Comparison of ENCODE assay signal across 9 cellular contexts in the genomic region with DNA sequence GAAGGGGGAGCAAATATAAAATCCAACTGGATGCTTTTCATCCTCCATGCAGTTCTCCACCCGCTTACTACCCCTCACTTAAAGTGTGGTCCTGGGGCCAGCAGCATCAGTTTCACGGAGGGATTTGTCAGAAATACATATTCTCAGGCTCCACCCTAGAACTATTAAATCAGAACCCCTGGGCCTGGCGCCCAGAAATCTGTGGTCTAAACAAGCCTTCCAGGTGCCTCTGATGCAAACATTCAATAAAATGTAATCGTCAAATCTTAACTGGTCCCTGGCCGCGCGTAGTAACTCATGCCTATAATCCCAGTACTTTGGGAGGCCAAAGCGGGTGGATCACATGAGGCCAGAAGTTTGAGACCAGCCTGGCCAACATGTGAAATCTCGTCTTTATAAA. TPM values are rescaled to one million over a fixed set of nuclear protein-coding genes. Genes with fewer than 3 reads are reported as not detected.
DNase-seq lines count a peak whose midpoint lies in the region; ATAC-seq, FAIRE-seq and TF ChIP-seq lines count a peak whose summit lies in the region.
"Had no signal": no experiment of that assay in that cellular context is flagged by ENCODE, and none has a peak within 500 bp of the region (broad histone marks: within the 10 kb centered on the region; RNA-seq: fewer than 3 reads in every experiment).

No MANE protein-coding gene starts in this region.

- H3K27me3 Mint-ChIP-seq in central memory CD8-positive, alpha-beta T cell: no peaks in the 10 kb centered on the region
- no peaks in the 10 kb centered on the region for H3K27me3 Mint-ChIP-seq in natural killer cell treated with Interleukin-12 subunit alpha and Interleukin-12 subunit beta and Interleukin-15 and Interleukin-18, amount 100 ng/mL, for 72 hours

- DNase-seq in A549 (ENCODE audit: low read depth in 1 of 2, low spot score in 1 of 2) (no peak), HL-60 (ENCODE audit: low read depth in 1 of 2, low spot score in 1 of 2) (no peak), NOMO-1 treated with DMSO at 0.1 percent for 48 hours (lab: John Stamatoyannopoulos, UW; ENCODE audit: unreplicated experiment) (no peak), T-helper 9 cell (no peak)
- DNase-seq in central memory CD8-positive, alpha-beta T cell (ENCODE audit: low spot score in 2 of 2): no peak
- DNase-seq in natural killer cell treated with Interleukin-12 subunit alpha and Interleukin-12 subunit beta and Interleukin-15 and Interleukin-18, amount 100 ng/mL, for 72 hours (ENCODE audit: low spot score): no peak
- DNase-seq in stimulated activated CD4-positive, alpha-beta T cell treated with anti-CD3 and anti-CD28 coated beads, Interleukin-4, amount 100 ng/mL, for 24 hours: no peak
- DNase-seq: activated CD4-positive, CD25-positive, alpha-beta regulatory T cell treated with anti-CD3 and anti-CD28 coated beads, Interleukin-2, amount 50 U/mL, for 72 hours had no signal

- 89% methylated on average over 9 of the region's 9 CpGs for WGBS in A549 (ENCODE audit: missing lambda C conversion rate)

- H3K4me1 ChIP-seq in A549: peaks cover 39% of the 10 kb centered on the region

- H3K4me3 ChIP-seq in A549 (no peak overlapping the region; the same call in 2 of the 3 replicates), HL-60 (replicated peaks; ENCODE audit: insufficient read depth, low read length) (peak overlapping the region; percentile 13)

- H3K4me2 ChIP-seq in A549: peak overlapping the region; percentile 69

- POLR2A ChIA-PET in A549 (lab: Yijun Ruan, JAX): interaction anchor here (0.5 to 1.9 kb wide), 4 partner anchors 25 to 50 kb away, joined by 3 to 10 read pairs (median 4); a partner anchor contains a TSS

- H3K36me3 Mint-ChIP-seq in central memory CD8-positive, alpha-beta T cell (ENCODE audit: insufficient read depth): peaks cover 14% of the 10 kb centered on the region
- peaks cover 4% of the 10 kb centered on the region for H3K36me3 Mint-ChIP-seq in natural killer cell treated with Interleukin-12 subunit alpha and Interleukin-12 subunit beta and Interleukin-15 and Interleukin-18, amount 100 ng/mL, for 72 hours

- peaks cover 32% of the 10 kb centered on the region for H3K4me1 Mint-ChIP-seq in central memory CD8-positive, alpha-beta T cell
- H3K4me1 Mint-ChIP-seq in natural killer cell treated with Interleukin-12 subunit alpha and Interleukin-12 subunit beta and Interleukin-15 and Interleukin-18, amount 100 ng/mL, for 72 hours (ENCODE audit: low read depth in 2 of 2): peaks cover 47 to 53% of the 10 kb centered on the region in 2 donors

- H3K9me3 Mint-ChIP-seq in central memory CD8-positive, alpha-beta T cell: no peaks in the 10 kb centered on the region
- H3K9me3 Mint-ChIP-seq in natural killer cell treated with Interleukin-12 subunit alpha and Interleukin-12 subunit beta and Interleukin-15 and Interleukin-18, amount 100 ng/mL, for 72 hours: no peaks in the 10 kb centered on the region

- CTCF ChIA-PET in A549 (lab: Yijun Ruan, JAX): interaction anchor here (0.9 to 4.7 kb wide), 5 partner anchors 10 to 201 kb away, joined by 3 to 24 read pairs (median 4); a partner anchor contains a TSS

- TF ChIP-seq RAD21 in A549 (conservative IDR thresholded peaks at IDR 0.05 in 1 of 2, IDR thresholded peaks at IDR 0.05 in 1 of 2): no peak

- peak overlapping the region; percentile 68 for H3K4me3 Mint-ChIP-seq in central memory CD8-positive, alpha-beta T cell
- peak overlapping the region; percentile 84 for H3K4me3 Mint-ChIP-seq in natural killer cell treated with Interleukin-12 subunit alpha and Interleukin-12 subunit beta and Interleukin-15 and Interleukin-18, amount 100 ng/mL, for 72 hours

- no peak for TF ChIP-seq EP300 in A549 (IDR thresholded peaks at IDR 0.05)

- no peak for FAIRE-seq in A549 (lab: Jason Lieb, UNC)

- peak overlapping the region; percentile 90 for H3K27ac Mint-ChIP-seq in central memory CD8-positive, alpha-beta T cell (ENCODE audit: low read depth)
- H3K27ac Mint-ChIP-seq in natural killer cell treated with Interleukin-12 subunit alpha and Interleukin-12 subunit beta and Interleukin-15 and Interleukin-18, amount 100 ng/mL, for 72 hours: peak overlapping the region; percentile 92 to 93

- no peaks in the 10 kb centered on the region for H3K9me3 ChIP-seq in A549

- H3K27me3 ChIP-seq in HL-60 (ENCODE audit: insufficient read depth, poor library complexity, severe bottlenecking): no peaks in the 10 kb centered on the region

- ATAC-seq in A549 (peak in 1 of 2 experiments; percentile 10; a peak in 2 of 6 replicates), GM21447 (IDR thresholded peaks at IDR 0.05; ENCODE audit: unreplicated experiment) (no peak)
- no peak for ATAC-seq in central memory CD8-positive, alpha-beta T cell (replicated peaks; ENCODE audit: extremely low read depth, poor library complexity, severe bottlenecking)
- no peak for ATAC-seq in natural killer cell treated with Interleukin-12 subunit alpha and Interleukin-12 subunit beta and Interleukin-15 and Interleukin-18, amount 100 ng/mL, for 72 hours

- no peak for TF ChIP-seq CTCF in A549 (IDR thresholded peaks at IDR 0.05)
- no peak for TF ChIP-seq CTCF in HL-60 (IDR thresholded peaks at IDR 0.05; ENCODE audit: insufficient read depth, low read length)

- H3K27ac ChIP-seq in A549 (peak overlapping the region; percentile 79 to 83), HL-60 (replicated peaks) (peak overlapping the region; percentile 69)

- TF ChIP-seq POLR2A in A549 (IDR thresholded peaks at IDR 0.05; ENCODE audit: low read length): no peak

TF ChIP-seq in A549, 52 proteins besides CTCF, POLR2A, EP300 and RAD21:
- no peak for TF ChIP-seq EHMT2 (IDR thresholded peaks at IDR 0.05; ENCODE audit: low read depth)
- TF ChIP-seq CEBPB (IDR thresholded peaks at IDR 0.05): no peak
- TF ChIP-seq TFCP2L1 (CRISPR knock-in tag; IDR thresholded peaks at IDR 0.05): no peak
- no peak for TF ChIP-seq KDM5A (IDR thresholded peaks at IDR 0.05)
- TF ChIP-seq, protein P1, sequence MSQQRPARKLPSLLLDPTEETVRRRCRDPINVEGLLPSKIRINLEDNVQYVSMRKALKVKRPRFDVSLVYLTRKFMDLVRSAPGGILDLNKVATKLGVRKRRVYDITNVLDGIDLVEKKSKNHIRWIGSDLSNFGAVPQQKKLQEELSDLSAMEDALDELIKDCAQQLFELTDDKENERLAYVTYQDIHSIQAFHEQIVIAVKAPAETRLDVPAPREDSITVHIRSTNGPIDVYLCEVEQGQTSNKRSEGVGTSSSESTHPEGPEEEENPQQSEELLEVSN (IDR thresholded peaks at IDR 0.05; ENCODE audit: borderline replicate concordance, low read depth): no peak
- TF ChIP-seq HOXB5 (CRISPR knock-in tag; IDR thresholded peaks at IDR 0.05): no peak
- TF ChIP-seq, protein P2, sequence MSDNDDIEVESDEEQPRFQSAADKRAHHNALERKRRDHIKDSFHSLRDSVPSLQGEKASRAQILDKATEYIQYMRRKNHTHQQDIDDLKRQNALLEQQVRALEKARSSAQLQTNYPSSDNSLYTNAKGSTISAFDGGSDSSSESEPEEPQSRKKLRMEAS (IDR thresholded peaks at IDR 0.05): no peak
- TF ChIP-seq, protein P3, sequence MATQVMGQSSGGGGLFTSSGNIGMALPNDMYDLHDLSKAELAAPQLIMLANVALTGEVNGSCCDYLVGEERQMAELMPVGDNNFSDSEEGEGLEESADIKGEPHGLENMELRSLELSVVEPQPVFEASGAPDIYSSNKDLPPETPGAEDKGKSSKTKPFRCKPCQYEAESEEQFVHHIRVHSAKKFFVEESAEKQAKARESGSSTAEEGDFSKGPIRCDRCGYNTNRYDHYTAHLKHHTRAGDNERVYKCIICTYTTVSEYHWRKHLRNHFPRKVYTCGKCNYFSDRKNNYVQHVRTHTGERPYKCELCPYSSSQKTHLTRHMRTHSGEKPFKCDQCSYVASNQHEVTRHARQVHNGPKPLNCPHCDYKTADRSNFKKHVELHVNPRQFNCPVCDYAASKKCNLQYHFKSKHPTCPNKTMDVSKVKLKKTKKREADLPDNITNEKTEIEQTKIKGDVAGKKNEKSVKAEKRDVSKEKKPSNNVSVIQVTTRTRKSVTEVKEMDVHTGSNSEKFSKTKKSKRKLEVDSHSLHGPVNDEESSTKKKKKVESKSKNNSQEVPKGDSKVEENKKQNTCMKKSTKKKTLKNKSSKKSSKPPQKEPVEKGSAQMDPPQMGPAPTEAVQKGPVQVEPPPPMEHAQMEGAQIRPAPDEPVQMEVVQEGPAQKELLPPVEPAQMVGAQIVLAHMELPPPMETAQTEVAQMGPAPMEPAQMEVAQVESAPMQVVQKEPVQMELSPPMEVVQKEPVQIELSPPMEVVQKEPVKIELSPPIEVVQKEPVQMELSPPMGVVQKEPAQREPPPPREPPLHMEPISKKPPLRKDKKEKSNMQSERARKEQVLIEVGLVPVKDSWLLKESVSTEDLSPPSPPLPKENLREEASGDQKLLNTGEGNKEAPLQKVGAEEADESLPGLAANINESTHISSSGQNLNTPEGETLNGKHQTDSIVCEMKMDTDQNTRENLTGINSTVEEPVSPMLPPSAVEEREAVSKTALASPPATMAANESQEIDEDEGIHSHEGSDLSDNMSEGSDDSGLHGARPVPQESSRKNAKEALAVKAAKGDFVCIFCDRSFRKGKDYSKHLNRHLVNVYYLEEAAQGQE (IDR thresholded peaks at IDR 0.05): no peak
- TF ChIP-seq RNF2 (IDR thresholded peaks at IDR 0.05; ENCODE audit: borderline replicate concordance, low read depth): no peak
- TF ChIP-seq ZNF302 (CRISPR knock-in tag; IDR thresholded peaks at IDR 0.05): no peak
- TF ChIP-seq POLR2AphosphoS2 (conservative IDR thresholded peaks at IDR 0.05; ENCODE audit: low read length): no peak

RNA-seq across cellular contexts. Expression of a gene that starts 47.7 kb away (rescaled TPM):
- polyA plus RNA-seq in A549 (2011; rRNA removed) (8.3 and 10.5 TPM in 2 replicates), A549 (2017; fragmentation: RNase III; extraction: RNeasy Plus Mini Kit Qiagen cat#74134 plus additional on column Dnase treatment) (2.2 to 3.1 TPM (median 2.9 TPM) in 3 replicates)
- polyA plus RNA-seq in A549 (2012; cell fraction: cytosol; rRNA removed): 1.9 and 3.4 TPM in 2 replicates
- polyA plus RNA-seq in A549 (2012; cell fraction: nucleus; rRNA removed): 4.3 and 4.5 TPM in 2 replicates
- polyA minus RNA-seq in A549 (2011; rRNA and poly(A)+ RNA removed): 22.8 and 27.3 TPM in 2 replicates
- 100 to 1,000 TPM in 1 of 2 donors, 10 to 100 TPM in 1; 56.4 to 103 TPM for total RNA-seq in natural killer cell treated with Interleukin-12 subunit alpha and Interleukin-12 subunit beta and Interleukin-15 and Interleukin-18, amount 100 ng/mL, for 72 hours
